2 cellular contexts compared by ENCODE assay signal in genomic region chr17:11645426-11645825, GRCh38.
TF ChIP-seq lines count a peak whose summit lies in the region.

No MANE protein-coding gene starts in this region.

TF ChIP-seq in H1, 55 proteins besides CTCF, POLR2A, EP300 and RAD21:
- no peak for TF ChIP-seq POLR2AphosphoS5 (IDR thresholded peaks at IDR 0.05; ENCODE audit: low read depth, low read length)
- no peak for TF ChIP-seq MAFK (IDR thresholded peaks at IDR 0.05; ENCODE audit: low read depth, low read length)
- no peak for TF ChIP-seq JUND (IDR thresholded peaks at IDR 0.05; ENCODE audit: low read length)
- TF ChIP-seq NANOG (IDR thresholded peaks at IDR 0.05; ENCODE audit: insufficient read depth, low read depth, low read length, poor library complexity, severe bottlenecking), result no peak
- TF ChIP-seq CHD2 (IDR thresholded peaks at IDR 0.05; ENCODE audit: low read length), result no peak
- TF ChIP-seq CHD7 (IDR thresholded peaks at IDR 0.05; ENCODE audit: insufficient replicate concordance, low read length), result no peak
- no peak for TF ChIP-seq SUZ12 (IDR thresholded peaks at IDR 0.05; ENCODE audit: low read length)
- TF ChIP-seq CBX8 (IDR thresholded peaks at IDR 0.05; ENCODE audit: borderline replicate concordance, low read depth, low read length), result no peak
- TF ChIP-seq RNF2 (IDR thresholded peaks at IDR 0.05; ENCODE audit: borderline replicate concordance, low read depth, low read length, missing control alignments, poor library complexity, severe bottlenecking), result no peak
- no peak for TF ChIP-seq PHF8 (conservative IDR thresholded peaks at IDR 0.05; ENCODE audit: low read depth, low read length)
- TF ChIP-seq EGR1 (IDR thresholded peaks at IDR 0.05; ENCODE audit: borderline replicate concordance, low read depth, low read length), result no peak
- TF ChIP-seq SIN3A (conservative IDR thresholded peaks at IDR 0.05 in 1 of 2, IDR thresholded peaks at IDR 0.05 in 1 of 2; ENCODE audit: low read depth in 1 of 2, low read length in 2 of 2), result no peak
- TF ChIP-seq SRF (IDR thresholded peaks at IDR 0.05; ENCODE audit: low read depth, low read length), result no peak
- TF ChIP-seq, protein P1, sequence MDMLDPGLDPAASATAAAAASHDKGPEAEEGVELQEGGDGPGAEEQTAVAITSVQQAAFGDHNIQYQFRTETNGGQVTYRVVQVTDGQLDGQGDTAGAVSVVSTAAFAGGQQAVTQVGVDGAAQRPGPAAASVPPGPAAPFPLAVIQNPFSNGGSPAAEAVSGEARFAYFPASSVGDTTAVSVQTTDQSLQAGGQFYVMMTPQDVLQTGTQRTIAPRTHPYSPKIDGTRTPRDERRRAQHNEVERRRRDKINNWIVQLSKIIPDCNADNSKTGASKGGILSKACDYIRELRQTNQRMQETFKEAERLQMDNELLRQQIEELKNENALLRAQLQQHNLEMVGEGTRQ (IDR thresholded peaks at IDR 0.05; ENCODE audit: low read length), result no peak
- no peak for TF ChIP-seq EZH2 (IDR thresholded peaks at IDR 0.05; ENCODE audit: low read depth, low read length, severe bottlenecking)
- TF ChIP-seq TCF12 (IDR thresholded peaks at IDR 0.05; ENCODE audit: low read depth, low read length), result no peak
- no peak for TF ChIP-seq ASH2L (IDR thresholded peaks at IDR 0.05; ENCODE audit: low read length)

TF ChIP-seq in WTC11, 78 proteins besides CTCF, POLR2A, EP300 and RAD21:
- no peak for TF ChIP-seq USF1 (CRISPR knock-in tag; IDR thresholded peaks at IDR 0.05)
- TF ChIP-seq ZNF671 (CRISPR knock-in tag; IDR thresholded peaks at IDR 0.05), result no peak
- no peak for TF ChIP-seq ZNF396 (CRISPR knock-in tag; IDR thresholded peaks at IDR 0.05; ENCODE audit: borderline replicate concordance)
- no peak for TF ChIP-seq HMGA2 (CRISPR knock-in tag; IDR thresholded peaks at IDR 0.05)
